Comparison of ENCODE assay signal across 24 cellular contexts in the genomic region with DNA sequence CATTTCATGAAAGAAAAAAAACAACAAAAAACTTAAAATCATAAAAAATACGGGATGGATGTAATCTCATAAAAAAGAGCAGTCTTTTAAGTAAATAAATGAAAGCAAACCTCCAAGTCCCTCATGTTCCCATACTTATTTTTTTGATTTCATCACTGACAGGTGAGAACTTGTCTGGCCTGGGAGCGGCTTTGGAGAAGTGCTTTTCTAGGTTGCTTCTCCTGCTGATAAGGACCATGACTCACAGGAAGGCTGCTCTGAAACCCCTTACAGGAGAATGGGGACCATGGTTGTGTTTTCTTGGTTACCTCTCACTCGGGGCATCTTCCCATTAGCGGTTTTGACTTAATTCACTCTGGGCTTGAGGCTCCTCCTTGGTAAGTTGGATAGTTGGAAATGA.
DNase-seq lines count a peak whose midpoint lies in the region; ATAC-seq, FAIRE-seq and TF ChIP-seq lines count a peak whose summit lies in the region.
"Had no signal": no experiment of that assay in that cellular context is flagged by ENCODE, and none has a peak within 500 bp of the region (broad histone marks: within the 10 kb centered on the region; RNA-seq: fewer than 3 reads in every experiment).

No MANE protein-coding gene starts in this region.

- H3K4me3 Mint-ChIP-seq in CD4-positive, CD25-positive, alpha-beta regulatory T cell = no peak overlapping the region
- H3K4me3 Mint-ChIP-seq in CD4-positive, alpha-beta T cell = peak overlapping the region; percentile 62
- no peak overlapping the region for H3K4me3 Mint-ChIP-seq in endodermal cell
- H3K4me3 Mint-ChIP-seq: CD14-positive monocyte had no signal

- no peak for TF ChIP-seq CTCF in CD4-positive, alpha-beta T cell (IDR thresholded peaks at IDR 0.05)
- TF ChIP-seq CTCF in RWPE1 (conservative IDR thresholded peaks at IDR 0.05; ENCODE audit: low read depth) (no peak), foreskin keratinocyte (conservative IDR thresholded peaks at IDR 0.05) (no peak), endodermal cell (conservative IDR thresholded peaks at IDR 0.05) (no peak)

- 90 to 100% methylated on average over 1 to 4 of the region's 4 CpGs for WGBS in endodermal cell (ENCODE audit: insufficient coverage in 1 of 2, insufficient read length in 1 of 2), 2 experiments

- H3K9me3 Mint-ChIP-seq in CD4-positive, CD25-positive, alpha-beta regulatory T cell = peaks cover 0 to 4% (median 0%) of the 10 kb centered on the region in 7 donors
- peaks cover 5% of the 10 kb centered on the region for H3K9me3 Mint-ChIP-seq in CD4-positive, alpha-beta T cell
- H3K9me3 Mint-ChIP-seq in endodermal cell = peaks cover 4% of the 10 kb centered on the region

- CTCF ChIA-PET in CD4-positive, alpha-beta T cell (lab: Charles Lee) = interaction anchor here (0.6 kb wide), 1 partner anchor 84 kb away, joined by 3 read pairs; no protein-coding TSS in a partner anchor
- CTCF ChIA-PET in RWPE1 (lab: Yijun Ruan, JAX) = no interaction called here

- H3K9me3 ChIP-seq in CD4-positive, CD25-positive, alpha-beta regulatory T cell (ENCODE audit: control insufficient read depth in 2 of 2, low read length in 2 of 2) = peaks cover 2 to 4% of the 10 kb centered on the region in 2 experiments
- peaks cover 6% of the 10 kb centered on the region for H3K9me3 ChIP-seq in CD4-positive, alpha-beta T cell (ENCODE audit: control insufficient read depth, low read length)
- no peaks in the 10 kb centered on the region for H3K9me3 ChIP-seq in endodermal cell (ENCODE audit: control insufficient read depth, low read length)
- H3K9me3 ChIP-seq: lower lobe of right lung, psoas muscle, SJSA1, upper lobe of left lung had no signal

- no peaks in the 10 kb centered on the region for H3K36me3 ChIP-seq in CD4-positive, CD25-positive, alpha-beta regulatory T cell (ENCODE audit: control insufficient read depth, insufficient read depth, low read length)
- H3K36me3 ChIP-seq in endodermal cell (ENCODE audit: control insufficient read depth, insufficient read depth, low read length) = no peaks in the 10 kb centered on the region
- H3K36me3 ChIP-seq: cardiac muscle cell, lower lobe of right lung, SJSA1, upper lobe of left lung had no signal

- H3K4me1 Mint-ChIP-seq in CD4-positive, CD25-positive, alpha-beta regulatory T cell = peaks cover 13 to 53% (median 37%) of the 10 kb centered on the region in 4 donors
- H3K4me1 Mint-ChIP-seq in CD4-positive, alpha-beta T cell (ENCODE audit: low read depth) = peaks cover 87% of the 10 kb centered on the region
- H3K4me1 Mint-ChIP-seq in endodermal cell = peaks cover 13% of the 10 kb centered on the region

- POLR2A ChIA-PET in CD4-positive, alpha-beta T cell (lab: Charles Lee) = interaction anchor here (1.0 to 1.3 kb wide), 2 partner anchors 13 to 39 kb away, joined by 3 read pairs; no protein-coding TSS in a partner anchor
- POLR2A ChIA-PET in RWPE1 (lab: Yijun Ruan, JAX; ENCODE audit: low non-redundant PET) = no interaction called here

- no peak overlapping the region for H3K27ac ChIP-seq in CD4-positive, CD25-positive, alpha-beta regulatory T cell (ENCODE audit: insufficient read depth, low read length, poor library complexity, severe bottlenecking)
- no peak overlapping the region for H3K27ac ChIP-seq in CD4-positive, alpha-beta T cell (ENCODE audit: low read depth, low read length)
- H3K27ac ChIP-seq in RWPE1 = peak overlapping the region; percentile 50; the same call in 1 of the 2 replicates
- no peak overlapping the region for H3K27ac ChIP-seq in foreskin keratinocyte
- H3K27ac ChIP-seq in endodermal cell (ENCODE audit: low read depth, low read length) = no peak overlapping the region
- H3K27ac ChIP-seq: cardiac muscle cell, lower lobe of right lung, psoas muscle, SJSA1, upper lobe of left lung had no signal

- DNase-seq in CD4-positive, CD25-positive, alpha-beta regulatory T cell = no peak
- no peak for DNase-seq in CD4-positive, alpha-beta T cell
- DNase-seq in RWPE1 (ENCODE audit: low spot score) (peak; percentile 66), foreskin keratinocyte (peak; percentile 49 to 64), endodermal cell (no peak), H54 (ENCODE audit: insufficient read length, low spot score) (no peak), COLO829 (ENCODE audit: low spot score) (no peak)
- DNase-seq: activated CD8-positive, alpha-beta memory T cell treated with anti-CD3 and anti-CD28 coated beads for 24 hours; activated naive CD4-positive, alpha-beta T cell; activated T-cell treated with anti-CD3 and anti-CD28 coated beads, Interleukin-2, amount 50 U/mL, for 1 hour; cortex of kidney; GF-D8; GOT3; islet precursor cell; KBM-7; lower lobe of right lung; NCI-H526 treated with DMSO at 0.1 percent for 48 hours; psoas muscle; upper lobe of left lung had no signal

- H3K36me3 Mint-ChIP-seq in CD4-positive, CD25-positive, alpha-beta regulatory T cell = peaks cover 4% of the 10 kb centered on the region
- H3K36me3 Mint-ChIP-seq in CD4-positive, alpha-beta T cell (ENCODE audit: low read depth) = peaks cover 9% of the 10 kb centered on the region
- H3K36me3 Mint-ChIP-seq in endodermal cell (ENCODE audit: low read depth) = no peaks in the 10 kb centered on the region

- no peak overlapping the region for H3K4me3 ChIP-seq in CD4-positive, CD25-positive, alpha-beta regulatory T cell (ENCODE audit: low read depth, low read length)
- H3K4me3 ChIP-seq in endodermal cell (ENCODE audit: low read length) = no peak overlapping the region
- H3K4me3 ChIP-seq: cardiac muscle cell, lower lobe of right lung, psoas muscle, SJSA1, upper lobe of left lung had no signal

- no peaks in the 10 kb centered on the region for H3K27me3 ChIP-seq in CD4-positive, CD25-positive, alpha-beta regulatory T cell (ENCODE audit: control insufficient read depth, insufficient read depth, low read length)
- no peaks in the 10 kb centered on the region for H3K27me3 ChIP-seq in CD4-positive, alpha-beta T cell (ENCODE audit: control insufficient read depth, insufficient read depth, low read length)
- H3K27me3 ChIP-seq in foreskin keratinocyte (peaks cover 5% of the 10 kb centered on the region), endodermal cell (ENCODE audit: control insufficient read depth, insufficient read depth, low read length, poor library complexity, severe bottlenecking) (no peaks in the 10 kb centered on the region)
- H3K27me3 ChIP-seq: cardiac muscle cell, SJSA1, upper lobe of left lung had no signal

- ATAC-seq in CD4-positive, CD25-positive, alpha-beta regulatory T cell (ENCODE audit: low read depth in 2 of 2) = no peak
- no peak for ATAC-seq in CD4-positive, alpha-beta T cell (ENCODE audit: poor library complexity)
- ATAC-seq in foreskin keratinocyte (peak; percentile 75), GM18498 (IDR thresholded peaks at IDR 0.05; ENCODE audit: unreplicated experiment) (no peak)
- ATAC-seq: lower lobe of right lung, psoas muscle had no signal

- peak overlapping the region in 2 of 3 donors; percentile 9 to 42 for H3K27ac Mint-ChIP-seq in CD4-positive, CD25-positive, alpha-beta regulatory T cell
- H3K27ac Mint-ChIP-seq in CD4-positive, alpha-beta T cell = peak overlapping the region; percentile 96
- H3K27ac Mint-ChIP-seq in endodermal cell = no peak overlapping the region
- H3K27ac Mint-ChIP-seq: CD14-positive monocyte had no signal

- H3K4me1 ChIP-seq in CD4-positive, CD25-positive, alpha-beta regulatory T cell (ENCODE audit: control insufficient read depth, insufficient read depth, low read length, poor library complexity, severe bottlenecking) = peaks cover 18% of the 10 kb centered on the region
- H3K4me1 ChIP-seq in foreskin keratinocyte (peaks cover 9% of the 10 kb centered on the region), endodermal cell (ENCODE audit: control insufficient read depth, insufficient read depth, low read length) (peaks cover 3% of the 10 kb centered on the region)
- H3K4me1 ChIP-seq: lower lobe of right lung, psoas muscle, SJSA1 had no signal

- intact Hi-C loops in CD4-positive, alpha-beta T cell (cut with DNase I, micrococcal nuclease) = loop anchor here in 1 of 2 experiments (5.0 kb wide), 1 partner anchor 39 kb away; no protein-coding TSS in a partner anchor

- H3K9ac ChIP-seq in endodermal cell (ENCODE audit: extremely low read depth, low read length, poor library complexity, severe bottlenecking) = no peak overlapping the region

- no peak for TF ChIP-seq POLR2A in H54 (IDR thresholded peaks at IDR 0.05; ENCODE audit: low read depth, low read length)

- H3K27me3 Mint-ChIP-seq in CD4-positive, CD25-positive, alpha-beta regulatory T cell = no peaks in the 10 kb centered on the region
- H3K27me3 Mint-ChIP-seq in CD4-positive, alpha-beta T cell = no peaks in the 10 kb centered on the region
- H3K27me3 Mint-ChIP-seq in endodermal cell (ENCODE audit: insufficient read depth) = no peaks in the 10 kb centered on the region

- no peak for FAIRE-seq in H54 (lab: Jason Lieb, UNC)
- FAIRE-seq: RCC 7860 had no signal

Comparison
In these comparisons a context has a peak if more than half of its experiments do, and no peak if none do; other contexts are left out.
1. DNase-seq: peak in RWPE1 (single experiment) and foreskin keratinocyte (2 of 2); none in CD4-positive, CD25-positive, alpha-beta regulatory T cell (0 of 3), CD4-positive, alpha-beta T cell (0 of 10), endodermal cell (single experiment), H54 (single experiment) and COLO829 (single experiment).